Comparison of ENCODE assay signal across 12 cellular contexts in genomic region chr2:9102861-9103662, GRCh38.
DNase-seq lines count a peak whose midpoint lies in the region; ATAC-seq, FAIRE-seq and TF ChIP-seq lines count a peak whose summit lies in the region.
"Had no signal": no experiment of that assay in that cellular context is flagged by ENCODE, and none has a peak within 500 bp of the region (broad histone marks: within the 10 kb centered on the region; RNA-seq: fewer than 3 reads in every experiment).

No MANE protein-coding gene starts in this region.

- no peaks in the 10 kb centered on the region for H3K79me2 ChIP-seq in K562 (ENCODE audit: control insufficient read depth, insufficient read depth, low read length)

- H3K27ac ChIP-seq in K562 (ENCODE audit: extremely low read depth, low read depth, low read length) = no peak overlapping the region

- no peak overlapping the region for H2AFZ ChIP-seq in K562 (ENCODE audit: low read depth, low read length)

- BruUV-seq in K562 (replicated peaks; lab: Mats Ljungman, UMichigan) = no TSS peak

- no peaks in the 10 kb centered on the region for H3K9me3 ChIP-seq in K562 (replicated peaks; ENCODE audit: control insufficient read depth, insufficient read depth, low read depth, low read length)

- TF ChIP-seq CTCF in K562 (IDR thresholded peaks at IDR 0.05 in 2 of 3, conservative IDR thresholded peaks at IDR 0.05 in 1 of 3; ENCODE audit: insufficient read depth in 2 of 3, low read depth in 1 of 3, low read length in 3 of 3) = no peak
- peak; percentile 25 for TF ChIP-seq CTCF in kidney epithelial cell (IDR thresholded peaks at IDR 0.05; ENCODE audit: insufficient read depth, low read length, poor library complexity, severe bottlenecking)

- H3K27me3 Mint-ChIP-seq in stimulated activated naive B cell treated with anti-CD40 and anti-IgM and Interleukin-4, amounts not matched to agents 10 μg/mL and 1 μg/mL and 100 μg/mL, for 72 hours = peaks cover 0 to 4% of the 10 kb centered on the region in 2 donors

- ATAC-seq in K562 (peak; percentile 11; the same call in 1 of the 3 replicates), GM19351 (IDR thresholded peaks at IDR 0.05; ENCODE audit: unreplicated experiment) (no peak), GM19452 (IDR thresholded peaks at IDR 0.05; ENCODE audit: unreplicated experiment) (no peak)
- no peak for ATAC-seq in stimulated activated naive B cell treated with anti-CD40 and anti-IgM and Interleukin-4, amounts not matched to agents 10 μg/mL and 1 μg/mL and 100 μg/mL, for 72 hours (replicated peaks)
- ATAC-seq: Panc1 had no signal

- H3K27me3 ChIP-seq in K562 (ENCODE audit: control insufficient read depth in 2 of 2, insufficient read depth in 2 of 2, low read length in 2 of 2) (no peaks in the 10 kb centered on the region), kidney epithelial cell (ENCODE audit: control insufficient read depth, insufficient read depth, low read length) (no peaks in the 10 kb centered on the region)

- peaks cover 10 to 26% of the 10 kb centered on the region in 2 donors for H3K4me1 Mint-ChIP-seq in stimulated activated naive B cell treated with anti-CD40 and anti-IgM and Interleukin-4, amounts not matched to agents 10 μg/mL and 1 μg/mL and 100 μg/mL, for 72 hours

- FAIRE-seq in K562 (lab: Jason Lieb, UNC) = peak; percentile 6

- no peaks in the 10 kb centered on the region for H3K36me3 Mint-ChIP-seq in stimulated activated naive B cell treated with anti-CD40 and anti-IgM and Interleukin-4, amounts not matched to agents 10 μg/mL and 1 μg/mL and 100 μg/mL, for 72 hours

- H3K4me2 ChIP-seq in K562 (ENCODE audit: insufficient read depth, low read length) = no peak overlapping the region; the same call in 1 of the 2 replicates

- TF ChIP-seq POLR2A in K562 (conservative IDR thresholded peaks at IDR 0.05) = no peak

- CTCF ChIA-PET in K562 (lab: Yijun Ruan, JAX; ENCODE audit: low intra/inter-chr PET ratio) = no interaction called here

- H3K4me1 ChIP-seq in K562 (replicated peaks in 1 of 2; ENCODE audit: control insufficient read depth in 2 of 2, insufficient read depth in 2 of 2, low read length in 2 of 2) = peaks cover 0 to 17% of the 10 kb centered on the region in 2 experiments; a peak in 2 of 5 replicates

- H3K36me3 ChIP-seq in K562 (ENCODE audit: control insufficient read depth, insufficient read depth, low read length) (no peaks in the 10 kb centered on the region), kidney epithelial cell (ENCODE audit: control insufficient read depth, insufficient read depth, low read length) (no peaks in the 10 kb centered on the region)

- intact Hi-C loops in K562 (cut with micrococcal nuclease) = loop anchor here (5.0 kb wide), 1 partner anchor 101 kb away; the partner anchor contains the start of gene MBOAT2

- no peak for TF ChIP-seq RAD21 in K562 (CRISPR knock-in tag; conservative IDR thresholded peaks at IDR 0.05 in 1 of 2, IDR thresholded peaks at IDR 0.05 in 1 of 2)

- WGBS in K562 (ENCODE audit: insufficient coverage, low coverage, missing lambda C conversion rate) = 47% methylated on average over 15 of the region's 21 CpGs

- in situ Hi-C loops in K562 (cut with MboI) = no loop called here

- H3K27ac Mint-ChIP-seq in stimulated activated naive B cell treated with anti-CD40 and anti-IgM and Interleukin-4, amounts not matched to agents 10 μg/mL and 1 μg/mL and 100 μg/mL, for 72 hours = peak overlapping the region; percentile 32
- H3K27ac Mint-ChIP-seq: dendritic cell treated with granulocyte-macrophage colony-stimulating factor and Interleukin-4, amounts not matched to agents 40 ng/mL and 50 ng/mL, for 4 days had no signal

- H3K4me3 ChIP-seq in K562 = no peak overlapping the region
- no peak overlapping the region for H3K4me3 ChIP-seq in kidney epithelial cell (ENCODE audit: low read depth, low read length)

- no peak for TF ChIP-seq EP300 in K562 (IDR thresholded peaks at IDR 0.05; ENCODE audit: low read length)

- POLR2A ChIA-PET in K562 (lab: Yijun Ruan, JAX) = no interaction called here

- no peak overlapping the region for H3K4me3 Mint-ChIP-seq in stimulated activated naive B cell treated with anti-CD40 and anti-IgM and Interleukin-4, amounts not matched to agents 10 μg/mL and 1 μg/mL and 100 μg/mL, for 72 hours
- H3K4me3 Mint-ChIP-seq: dendritic cell treated with granulocyte-macrophage colony-stimulating factor and Interleukin-4, amounts not matched to agents 40 ng/mL and 50 ng/mL, for 4 days had no signal

- no peaks in the 10 kb centered on the region; the same call in 1 of the 2 replicates for H4K20me1 ChIP-seq in K562 (replicated peaks; ENCODE audit: control insufficient read depth, insufficient read depth, low read length)

- H3K9ac ChIP-seq in K562 (ENCODE audit: insufficient read depth in 1 of 2, low read depth in 2 of 2, low read length in 2 of 2) = no peak overlapping the region

- no peaks in the 10 kb centered on the region for H3K9me3 Mint-ChIP-seq in stimulated activated naive B cell treated with anti-CD40 and anti-IgM and Interleukin-4, amounts not matched to agents 10 μg/mL and 1 μg/mL and 100 μg/mL, for 72 hours
- H3K9me3 Mint-ChIP-seq: dendritic cell treated with granulocyte-macrophage colony-stimulating factor and Interleukin-4, amounts not matched to agents 40 ng/mL and 50 ng/mL, for 4 days had no signal

- H3K9me1 ChIP-seq in K562 (ENCODE audit: control insufficient read depth, insufficient read depth, low read length) = no peaks in the 10 kb centered on the region

- DNase-seq in NCI-H2107 treated with DMSO at 0.1 percent for 48 hours (lab: John Stamatoyannopoulos, UW; ENCODE audit: unreplicated experiment) (peak; percentile 46), NCI-H2107 (lab: John Stamatoyannopoulos, UW) (no peak), K562 (ENCODE audit: extremely low read depth in 1 of 4, low spot score in 3 of 4) (no peak), kidney epithelial cell (ENCODE audit: low read depth) (no peak), epidermal melanocyte (ENCODE audit: insufficient read length, low spot score) (no peak)
- DNase-seq in stimulated activated naive B cell treated with anti-CD40 and anti-IgM and Interleukin-4, amounts not matched to agents 10 μg/mL and 1 μg/mL and 100 μg/mL, for 72 hours = no peak
- DNase-seq: hypothalamus, NCI-H1694 treated with DMSO at 0.1 percent for 48 hours had no signal

TF ChIP-seq in K562, 482 proteins besides CTCF, POLR2A, EP300 and RAD21:
- peak; percentile 26; the same call in 1 of the 2 replicates for TF ChIP-seq MAX (CRISPR knock-in tag; IDR thresholded peaks at IDR 0.05)
- TF ChIP-seq ZNF655 (CRISPR knock-in tag; IDR thresholded peaks at IDR 0.05) = no peak
- TF ChIP-seq ZFP91 (CRISPR knock-in tag; IDR thresholded peaks at IDR 0.05) = no peak
- TF ChIP-seq CBFA2T3 (IDR thresholded peaks at IDR 0.05) = peak; percentile 29
- TF ChIP-seq DDX20 (tag; IDR thresholded peaks at IDR 0.05; ENCODE audit: low read depth) = no peak
- no peak for TF ChIP-seq ZC3H8 (IDR thresholded peaks at IDR 0.05)
- TF ChIP-seq MITF (IDR thresholded peaks at IDR 0.05) = no peak
- no peak for TF ChIP-seq RB1 (IDR thresholded peaks at IDR 0.05; ENCODE audit: low read depth)
- TF ChIP-seq SAP30 (IDR thresholded peaks at IDR 0.05; ENCODE audit: borderline replicate concordance, insufficient read depth, low read depth, low read length, poor library complexity, severe bottlenecking) = no peak
- TF ChIP-seq DNMT1 (IDR thresholded peaks at IDR 0.05) = no peak
- no peak for TF ChIP-seq ZNF384 (IDR thresholded peaks at IDR 0.05; ENCODE audit: low read depth, low read length)
